8 cellular contexts compared by ENCODE assay signal in genomic region chr18:79819951-79820351, GRCh38. TPM values are rescaled to one million over a fixed set of nuclear protein-coding genes. Genes with fewer than 3 reads are reported as not detected.
A peak's percentile ranks its signal among the peaks of the same experiment; 100 is the strongest.
DNase-seq lines count a peak whose midpoint lies in the region; ATAC-seq lines count a peak whose summit lies in the region.
"Had no signal": no experiment of that assay in that cellular context is flagged by ENCODE, and none has a peak within 500 bp of the region (broad histone marks: within the 10 kb centered on the region; RNA-seq: fewer than 3 reads in every experiment).

No MANE protein-coding gene starts in this region.

- DNase-seq in T-helper 17 cell (no peak), NCI-H526 (lab: John Stamatoyannopoulos, UW) (no peak)
- DNase-seq in stimulated activated naive CD8-positive, alpha-beta T cell treated with anti-CD3 and anti-CD28 coated beads, Interleukin-15, Interleukin-2, amounts not matched to agents 100 U/mL and 50 U/mL, for 24 hours, result no peak
- no peak for DNase-seq in activated CD4-positive, alpha-beta T cell treated with anti-CD3 and anti-CD28 coated beads, Interleukin-2, amount 50 U/mL, for 1 hour
- DNase-seq: natural killer cell had no signal

- no peak overlapping the region for H3K4me3 Mint-ChIP-seq in T-helper 17 cell
- H3K4me3 Mint-ChIP-seq: natural killer cell had no signal

- no peaks in the 10 kb centered on the region for H3K36me3 Mint-ChIP-seq in T-helper 17 cell (ENCODE audit: low read depth)
- H3K36me3 Mint-ChIP-seq: natural killer cell had no signal

- peak; percentile 98 for ATAC-seq in GM19395 (IDR thresholded peaks at IDR 0.05; ENCODE audit: unreplicated experiment)
- peak; percentile 97 for ATAC-seq in HG03095 (IDR thresholded peaks at IDR 0.05; ENCODE audit: unreplicated experiment)
- ATAC-seq in T-helper 17 cell, result peak; percentile 66
- peak; percentile 21 for ATAC-seq in stimulated activated naive CD8-positive, alpha-beta T cell treated with anti-CD3 and anti-CD28 coated beads, Interleukin-15, Interleukin-2, amounts not matched to agents 100 U/mL and 50 U/mL, for 24 hours
- no peak for ATAC-seq in HG03025 (IDR thresholded peaks at IDR 0.05; ENCODE audit: low FRiP score, unreplicated experiment)

- peaks cover 7% of the 10 kb centered on the region for H3K4me1 Mint-ChIP-seq in T-helper 17 cell

- H3K27me3 Mint-ChIP-seq in T-helper 17 cell, result peaks cover 39% of the 10 kb centered on the region

- H3K9me3 ChIP-seq in T-helper 17 cell (ENCODE audit: control insufficient read depth, low read length, poor library complexity, severe bottlenecking), result no peaks in the 10 kb centered on the region

- H3K27ac Mint-ChIP-seq in T-helper 17 cell, result no peak overlapping the region
- H3K27ac Mint-ChIP-seq: natural killer cell had no signal

RNA-seq across cellular contexts. Expression of gene KCNG2, which starts 22.2 kb away (rescaled TPM):
- total RNA-seq in T-helper 17 cell, result not detected
- total RNA-seq: natural killer cell had no signal
